12 cellular contexts compared by ENCODE assay signal in genomic region chr1:9250586-9251381, GRCh38. TPM values are rescaled to one million over a fixed set of nuclear protein-coding genes. Genes with fewer than 3 reads are reported as not detected.
DNase-seq lines count a peak whose midpoint lies in the region; ATAC-seq and TF ChIP-seq lines count a peak whose summit lies in the region.
"Had no signal": no experiment of that assay in that cellular context is flagged by ENCODE, and none has a peak within 500 bp of the region (broad histone marks: within the 10 kb centered on the region; RNA-seq: fewer than 3 reads in every experiment).

No MANE protein-coding gene starts in this region.

- DNase-seq in NCI-H2227 (lab: John Stamatoyannopoulos, UW; ENCODE audit: unreplicated experiment) = peak; percentile 28
- DNase-seq in NCI-H2227 treated with DMSO at 0.1 percent for 48 hours (lab: John Stamatoyannopoulos, UW) = no peak
- DNase-seq in right atrium auricular region (ENCODE audit: low spot score) = no peak
- DNase-seq in osteoblast (ENCODE audit: insufficient read length, low spot score, missing footprints) = peak; percentile 85
- no peak for DNase-seq in vagina (ENCODE audit: extremely low spot score in 2 of 2)
- no peak for DNase-seq in activated naive CD8-positive, alpha-beta T cell treated with anti-CD3 and anti-CD28 coated beads for 36 hours
- no peak for DNase-seq in HuH-7 (ENCODE audit: low spot score)
- DNase-seq: activated gamma-delta T cell, NCI-H187 treated with DMSO at 0.1 percent for 48 hours had no signal

- peaks cover 0 to 81% of the 10 kb centered on the region in 2 donors for H3K4me1 ChIP-seq in right atrium auricular region
- H3K4me1 ChIP-seq in osteoblast (ENCODE audit: insufficient read depth, low read length) = peaks cover 9% of the 10 kb centered on the region
- peaks cover 56% of the 10 kb centered on the region for H3K4me1 ChIP-seq in vagina

- H3K36me3 ChIP-seq in right atrium auricular region = no peaks in the 10 kb centered on the region
- H3K36me3 ChIP-seq in osteoblast (ENCODE audit: insufficient read depth, low read length) = peaks cover 38% of the 10 kb centered on the region
- peaks cover 0 to 21% of the 10 kb centered on the region in 2 donors for H3K36me3 ChIP-seq in vagina

- H3K4me1 Mint-ChIP-seq in activated naive CD8-positive, alpha-beta T cell treated with anti-CD3 and anti-CD28 coated beads for 36 hours = peaks cover 3% of the 10 kb centered on the region

- peaks cover 4% of the 10 kb centered on the region for H4K20me1 ChIP-seq in osteoblast (ENCODE audit: insufficient read depth, low read length)

- H3K27ac Mint-ChIP-seq in activated naive CD8-positive, alpha-beta T cell treated with anti-CD3 and anti-CD28 coated beads for 36 hours = no peak overlapping the region
- H3K27ac Mint-ChIP-seq: IgD-negative memory B cell; natural killer cell treated with Interleukin-12 subunit alpha and Interleukin-12 subunit beta and Interleukin-15 and Interleukin-18, amount 100 ng/mL, for 72 hours had no signal

- H3K27me3 Mint-ChIP-seq in activated naive CD8-positive, alpha-beta T cell treated with anti-CD3 and anti-CD28 coated beads for 36 hours = no peaks in the 10 kb centered on the region
- H3K27me3 Mint-ChIP-seq: IgD-negative memory B cell; natural killer cell treated with Interleukin-12 subunit alpha and Interleukin-12 subunit beta and Interleukin-15 and Interleukin-18, amount 100 ng/mL, for 72 hours had no signal

- intact Hi-C loops in vagina (cut with DNase I) = no loop called here

- H3K36me3 Mint-ChIP-seq in activated naive CD8-positive, alpha-beta T cell treated with anti-CD3 and anti-CD28 coated beads for 36 hours = no peaks in the 10 kb centered on the region
- H3K36me3 Mint-ChIP-seq: natural killer cell treated with Interleukin-12 subunit alpha and Interleukin-12 subunit beta and Interleukin-15 and Interleukin-18, amount 100 ng/mL, for 72 hours had no signal

- ATAC-seq in HG03378 (IDR thresholded peaks at IDR 0.05; ENCODE audit: unreplicated experiment) = no peak

- TF ChIP-seq CTCF in right atrium auricular region (IDR thresholded peaks at IDR 0.05) = no peak
- no peak for TF ChIP-seq CTCF in osteoblast (IDR thresholded peaks at IDR 0.05; ENCODE audit: extremely low read depth, low read depth, low read length)
- no peak for TF ChIP-seq CTCF in vagina (IDR thresholded peaks at IDR 0.05)

- H3K4me3 ChIP-seq in right atrium auricular region (no peak overlapping the region), osteoblast (ENCODE audit: insufficient read depth, low read length) (no peak overlapping the region), vagina (no peak overlapping the region)

- H3K4me2 ChIP-seq in osteoblast (ENCODE audit: insufficient read depth, low read length) = no peak overlapping the region

- H3K27ac ChIP-seq in right atrium auricular region = peak overlapping the region; percentile 82 to 84
- H3K27ac ChIP-seq in osteoblast (ENCODE audit: low read depth, low read length) = no peak overlapping the region
- peak overlapping the region; percentile 75 for H3K27ac ChIP-seq in vagina

- H3K9me3 ChIP-seq in right atrium auricular region = no peaks in the 10 kb centered on the region
- H3K9me3 ChIP-seq in osteoblast (ENCODE audit: low read depth, low read length) = no peaks in the 10 kb centered on the region
- H3K9me3 ChIP-seq in vagina = no peaks in the 10 kb centered on the region

- no peak for TF ChIP-seq POLR2A in vagina (IDR thresholded peaks at IDR 0.05)

- H3K27me3 ChIP-seq in right atrium auricular region (no peaks in the 10 kb centered on the region), osteoblast (ENCODE audit: insufficient read depth, low read length) (no peaks in the 10 kb centered on the region), vagina (no peaks in the 10 kb centered on the region)

- H3K4me3 Mint-ChIP-seq in activated naive CD8-positive, alpha-beta T cell treated with anti-CD3 and anti-CD28 coated beads for 36 hours = no peak overlapping the region
- H3K4me3 Mint-ChIP-seq: IgD-negative memory B cell; natural killer cell treated with Interleukin-12 subunit alpha and Interleukin-12 subunit beta and Interleukin-15 and Interleukin-18, amount 100 ng/mL, for 72 hours had no signal

- no peaks in the 10 kb centered on the region for H3K9me3 Mint-ChIP-seq in activated naive CD8-positive, alpha-beta T cell treated with anti-CD3 and anti-CD28 coated beads for 36 hours
- H3K9me3 Mint-ChIP-seq: IgD-negative memory B cell; natural killer cell treated with Interleukin-12 subunit alpha and Interleukin-12 subunit beta and Interleukin-15 and Interleukin-18, amount 100 ng/mL, for 72 hours had no signal

- H3K79me2 ChIP-seq in osteoblast (ENCODE audit: insufficient read depth, low read length) = peaks cover 43% of the 10 kb centered on the region

- H2AFZ ChIP-seq in osteoblast (ENCODE audit: low read length) = no peak overlapping the region

RNA-seq across cellular contexts. Expression of gene H6PD, which starts 16.2 kb away (rescaled TPM):
- total RNA-seq in right atrium auricular region = 10 to 100 TPM; 35.0 to 41.0 TPM
- total RNA-seq in osteoblast = 45.1 and 51.4 TPM in 2 replicates
- total RNA-seq in vagina = 65.1 TPM
- 1 to 10 TPM; 5.7 to 5.9 TPM for total RNA-seq in activated naive CD8-positive, alpha-beta T cell treated with anti-CD3 and anti-CD28 coated beads for 36 hours

RNA-seq across cellular contexts. Expression of gene SPSB1, which starts 41.9 kb away (rescaled TPM):
- total RNA-seq in right atrium auricular region = 10 to 100 TPM; 20.1 to 20.8 TPM
- 14.7 and 23.2 TPM in 2 replicates for total RNA-seq in osteoblast
- total RNA-seq in vagina = 40.0 TPM
- under 1 TPM; 0.36 to 0.37 TPM for total RNA-seq in activated naive CD8-positive, alpha-beta T cell treated with anti-CD3 and anti-CD28 coated beads for 36 hours

Comparison
In these comparisons a context has a peak if more than half of its experiments do, and no peak if none do; other contexts are left out.
1. DNase-seq: peak in NCI-H2227 (single experiment) and osteoblast (single experiment); none in NCI-H2227 treated with DMSO at 0.1 percent for 48 hours (single experiment), right atrium auricular region (single experiment), vagina (0 of 2), activated naive CD8-positive, alpha-beta T cell treated with anti-CD3 and anti-CD28 coated beads for 36 hours (single experiment) and HuH-7 (single experiment).
2. RNA of gene SPSB1, which starts 41.9 kb away (total RNA-seq): 40.0 TPM in vagina (single experiment), 14.7 to 23.2 TPM in osteoblast and 20.1 to 20.8 TPM in right atrium auricular region; 0.36 to 0.37 TPM in activated naive CD8-positive, alpha-beta T cell treated with anti-CD3 and anti-CD28 coated beads for 36 hours; every median in the first group is over 10 times any median in the second.